7 cellular contexts compared by ENCODE assay signal in the genomic region with DNA sequence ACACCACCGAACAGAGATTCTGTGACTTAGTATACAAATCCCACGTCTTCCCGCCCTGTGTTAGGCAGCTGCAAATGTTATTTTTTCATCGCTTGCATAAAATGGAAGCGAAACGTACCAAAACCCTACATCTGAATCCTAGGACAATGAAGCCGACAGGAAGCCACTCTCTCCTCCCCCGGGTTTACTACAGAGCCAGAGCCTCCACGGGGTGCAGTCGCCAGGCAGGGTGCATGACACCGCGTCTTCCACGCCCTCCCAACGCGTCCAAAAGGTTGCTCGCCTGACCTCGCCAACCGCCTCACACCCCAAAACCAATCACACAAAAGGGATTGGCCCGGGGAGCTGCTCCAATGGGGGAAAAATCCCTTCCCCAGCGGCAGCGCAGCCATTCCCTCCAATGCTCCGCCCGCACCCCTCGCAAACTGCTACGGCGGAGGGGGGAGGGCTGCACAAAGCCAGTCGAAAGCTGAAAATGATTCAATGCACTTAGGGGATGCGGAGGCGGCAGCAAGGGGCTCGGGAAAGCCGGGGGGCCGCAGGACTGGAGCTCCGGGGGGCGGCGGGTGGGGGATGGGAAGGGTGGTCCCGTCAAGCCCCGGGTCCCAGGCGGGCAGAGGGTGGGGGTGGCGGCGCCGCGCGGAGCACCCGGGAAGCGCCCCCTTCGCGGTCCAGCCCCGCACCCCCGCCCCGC. TPM values are rescaled to one million over a fixed set of nuclear protein-coding genes. Genes with fewer than 3 reads are reported as not detected.
DNase-seq lines count a peak whose midpoint lies in the region; ATAC-seq lines count a peak whose summit lies in the region.

No MANE protein-coding gene starts in this region.

- ATAC-seq in GM18498 (IDR thresholded peaks at IDR 0.05; ENCODE audit: unreplicated experiment): peak; percentile 23
- peak; percentile 17 for ATAC-seq in HG03025 (IDR thresholded peaks at IDR 0.05; ENCODE audit: low FRiP score, unreplicated experiment)

- DNase-seq in NCI-H510A (lab: John Stamatoyannopoulos, UW): peak; percentile 34
- peak; percentile 45 for DNase-seq in activated CD4-positive, alpha-beta T cell treated with anti-CD3 and anti-CD28 coated beads, Interleukin-2, amount 50 U/mL, for 1 hour
- peak; percentile 45 for DNase-seq in effector CD4-positive, alpha-beta T cell
- DNase-seq in lung microvascular endothelial cell (ENCODE audit: low read depth in 2 of 2): peak; percentile 63 to 64
- peak; percentile 43 to 53 (median 48) for DNase-seq in stimulated activated CD4-positive, alpha-beta T cell treated with anti-CD3 and anti-CD28 coated beads, TNF-alpha, amount 100 ng/mL, for 48 hours (ENCODE audit: low read depth in 3 of 3)

RNA-seq across cellular contexts. Expression of a gene that starts 0.7 kb away (rescaled TPM):
- total RNA-seq in lung microvascular endothelial cell: 69.7 and 72.8 TPM in 2 replicates

RNA-seq across cellular contexts. Expression of a gene that starts 1.5 kb away (rescaled TPM):
- total RNA-seq in lung microvascular endothelial cell: 27.7 and 34.3 TPM in 2 replicates

Comparison
In these comparisons a context has a peak if more than half of its experiments do, and no peak if none do; other contexts are left out.
1. Peak in every context shown above with its lines: DNase-seq and ATAC-seq.